In genomic region chr9:35836595-35836994, GRCh38 we compare ENCODE assay signal across 35 cellular contexts. TPM values are rescaled to one million over a fixed set of nuclear protein-coding genes. Genes with fewer than 3 reads are reported as not detected.
"Had no signal": no experiment of that assay in that cellular context is flagged by ENCODE, and none has a peak within 500 bp of the region (broad histone marks: within the 10 kb centered on the region; RNA-seq: fewer than 3 reads in every experiment).

No MANE protein-coding gene starts in this region.

- H3K36me3 ChIP-seq: SJSA1, WERI-Rb-1 had no signal

- H3K27ac ChIP-seq: KMS-11, SJSA1, WERI-Rb-1 had no signal

- H3K4me3 Mint-ChIP-seq: activated CD4-positive, alpha-beta memory T cell treated with anti-CD3 and anti-CD28 coated beads, Interleukin-2, amount 10 ng/mL, durations not matched to agents 7 days and 5 days; activated CD8-positive, alpha-beta memory T cell treated with anti-CD3 and anti-CD28 coated beads, Interleukin-2, amount 10 ng/mL, durations not matched to agents 7 days and 5 days; activated naive CD4-positive, alpha-beta T cell treated with anti-CD3 and anti-CD28 coated beads for 36 hours; activated naive CD8-positive, alpha-beta T cell; activated naive CD8-positive, alpha-beta T cell treated with anti-CD3 and anti-CD28 coated beads, Interleukin-2, amount 50 U/mL, for 24 hours; brain had no signal

- H3K4me2 ChIP-seq: SK-N-SH had no signal

- H3K9me2 ChIP-seq: SK-N-SH had no signal

- H3K27me3 Mint-ChIP-seq: activated CD4-positive, alpha-beta memory T cell treated with anti-CD3 and anti-CD28 coated beads, Interleukin-2, amount 10 ng/mL, durations not matched to agents 7 days and 5 days; activated CD8-positive, alpha-beta memory T cell treated with anti-CD3 and anti-CD28 coated beads, Interleukin-2, amount 10 ng/mL, durations not matched to agents 7 days and 5 days; activated naive CD8-positive, alpha-beta T cell; activated naive CD8-positive, alpha-beta T cell treated with anti-CD3 and anti-CD28 coated beads, Interleukin-2, amount 50 U/mL, for 24 hours; brain had no signal

- H3K27ac Mint-ChIP-seq: activated CD4-positive, alpha-beta memory T cell treated with anti-CD3 and anti-CD28 coated beads, Interleukin-2, amount 10 ng/mL, durations not matched to agents 7 days and 5 days; activated CD8-positive, alpha-beta memory T cell treated with anti-CD3 and anti-CD28 coated beads, Interleukin-2, amount 10 ng/mL, durations not matched to agents 7 days and 5 days; activated naive CD4-positive, alpha-beta T cell treated with anti-CD3 and anti-CD28 coated beads for 36 hours; activated naive CD8-positive, alpha-beta T cell; activated naive CD8-positive, alpha-beta T cell treated with anti-CD3 and anti-CD28 coated beads, Interleukin-2, amount 50 U/mL, for 24 hours had no signal

- ATAC-seq: activated CD8-positive, alpha-beta memory T cell treated with anti-CD3 and anti-CD28 coated beads, Interleukin-2, amount 10 ng/mL, durations not matched to agents 7 days and 5 days; activated naive CD8-positive, alpha-beta T cell treated with anti-CD3 and anti-CD28 coated beads, Interleukin-2, amount 50 U/mL, for 24 hours; Panc1 had no signal

- DNase-seq: activated CD4-positive, alpha-beta memory T cell treated with anti-CD3 and anti-CD28 coated beads, Interleukin-2, amount 10 ng/mL, durations not matched to agents 7 days and 5 days; activated CD4-positive, alpha-beta T cell treated with anti-CD3 and anti-CD28 coated beads for 1 hour; activated CD4-positive, alpha-beta T cell treated with anti-CD3 and anti-CD28 coated beads for 48 hours; activated CD4-positive, CD25-positive, alpha-beta regulatory T cell; activated CD8-positive, alpha-beta memory T cell treated with anti-CD3 and anti-CD28 coated beads for 24 hours; activated CD8-positive, alpha-beta memory T cell treated with anti-CD3 and anti-CD28 coated beads, Interleukin-2, amount 10 ng/mL, durations not matched to agents 7 days and 5 days; activated CD8-positive, alpha-beta memory T cell treated with anti-CD3 and anti-CD28 coated beads, Interleukin-2, amount 50 U/mL, for 48 hours; activated gamma-delta T cell treated with Interleukin-2 at 50 U/mL for 16 hours; activated naive CD4-positive, alpha-beta T cell treated with anti-CD3 and anti-CD28 coated beads for 36 hours; activated naive CD8-positive, alpha-beta T cell treated with anti-CD3 and anti-CD28 coated beads, Interleukin-2, amount 50 U/mL, for 24 hours; anterior cingulate cortex; central memory CD4-positive, alpha-beta T cell; MM.1S; MV-4-11; NCI-H1092; NCI-H1436 treated with DMSO at 0.1 percent for 48 hours; NCI-H1694 treated with DMSO at 0.1 percent for 48 hours; NCI-H2029; NCI-H345; NCI-H524 treated with DMSO at 0.1 percent for 48 hours; SHP77 treated with DMSO at 0.1 percent for 48 hours; SK-N-SH; T-helper 1 cell; T1000; WERI-Rb-1 had no signal

- H3K27me3 ChIP-seq: SJSA1 had no signal

- H3K36me3 Mint-ChIP-seq: activated CD8-positive, alpha-beta memory T cell treated with anti-CD3 and anti-CD28 coated beads, Interleukin-2, amount 10 ng/mL, durations not matched to agents 7 days and 5 days; activated naive CD8-positive, alpha-beta T cell had no signal

- H3K9me3 Mint-ChIP-seq: activated CD4-positive, alpha-beta memory T cell treated with anti-CD3 and anti-CD28 coated beads, Interleukin-2, amount 10 ng/mL, durations not matched to agents 7 days and 5 days; activated naive CD4-positive, alpha-beta T cell treated with anti-CD3 and anti-CD28 coated beads for 36 hours; activated naive CD8-positive, alpha-beta T cell treated with anti-CD3 and anti-CD28 coated beads, Interleukin-2, amount 50 U/mL, for 24 hours; brain had no signal

- H3K4me3 ChIP-seq: SJSA1 had no signal

- H3K9me3 ChIP-seq: SJSA1, SK-N-SH had no signal

RNA-seq across cellular contexts. Expression of gene FAM221B, which starts 8.1 kb away (rescaled TPM):
- total RNA-seq: activated CD4-positive, alpha-beta memory T cell treated with anti-CD3 and anti-CD28 coated beads, Interleukin-2, amount 10 ng/mL, durations not matched to agents 7 days and 5 days; activated CD8-positive, alpha-beta memory T cell treated with anti-CD3 and anti-CD28 coated beads, Interleukin-2, amount 10 ng/mL, durations not matched to agents 7 days and 5 days; activated naive CD4-positive, alpha-beta T cell treated with anti-CD3 and anti-CD28 coated beads for 36 hours; bronchial epithelial cell; LHCN-M2; NCI-H460; RPMI7951; SJSA1; T-helper 2 cell treated with Interferon-gamma antibody and Interleukin-4, amounts not matched to agents 100 ng/mL and 5 ng/mL, for 36 hours had no signal
- polyA plus RNA-seq: SK-N-SH had no signal

RNA-seq across cellular contexts. Expression of gene OR13J1, which starts 33.6 kb away (rescaled TPM):
- total RNA-seq: activated CD4-positive, alpha-beta memory T cell treated with anti-CD3 and anti-CD28 coated beads, Interleukin-2, amount 10 ng/mL, durations not matched to agents 7 days and 5 days; activated CD8-positive, alpha-beta memory T cell treated with anti-CD3 and anti-CD28 coated beads, Interleukin-2, amount 10 ng/mL, durations not matched to agents 7 days and 5 days; activated naive CD4-positive, alpha-beta T cell treated with anti-CD3 and anti-CD28 coated beads for 36 hours; bronchial epithelial cell; LHCN-M2; NCI-H460; RPMI7951; SJSA1; T-helper 2 cell treated with Interferon-gamma antibody and Interleukin-4, amounts not matched to agents 100 ng/mL and 5 ng/mL, for 36 hours had no signal
- polyA plus RNA-seq: SK-N-SH had no signal
